In genomic region chr16:11327277-11328171, GRCh38 we compare ENCODE assay signal across 8 cellular contexts. TPM values are rescaled to one million over a fixed set of nuclear protein-coding genes. Genes with fewer than 3 reads are reported as not detected.
DNase-seq lines count a peak whose midpoint lies in the region; ATAC-seq, FAIRE-seq and TF ChIP-seq lines count a peak whose summit lies in the region.

No MANE protein-coding gene starts in this region.

- H3K4me3 ChIP-seq in gastrocnemius medialis: no peak overlapping the region
- no peak overlapping the region for H3K4me3 ChIP-seq in upper lobe of right lung

- H3K27me3 Mint-ChIP-seq in activated CD4-positive, alpha-beta T cell treated with anti-CD3 and anti-CD28 coated beads for 36 hours: no peaks in the 10 kb centered on the region
- no peaks in the 10 kb centered on the region for H3K27me3 Mint-ChIP-seq in activated naive CD8-positive, alpha-beta T cell

- H3K27me3 ChIP-seq in gastrocnemius medialis (no peaks in the 10 kb centered on the region), upper lobe of right lung (no peaks in the 10 kb centered on the region)

- no peak overlapping the region for H3K4me3 Mint-ChIP-seq in activated CD4-positive, alpha-beta T cell treated with anti-CD3 and anti-CD28 coated beads for 36 hours
- peak overlapping the region; percentile 80 for H3K4me3 Mint-ChIP-seq in activated naive CD8-positive, alpha-beta T cell
- H3K4me3 Mint-ChIP-seq in stimulated activated effector memory CD8-positive, alpha-beta T cell treated with anti-CD3 and anti-CD28 coated beads, Interleukin-12 subunit alpha, Interleukin-12 subunit beta, amount 100 ng/mL, for 72 hours: peak overlapping the region; percentile 64

- in situ Hi-C loops in gastrocnemius medialis (cut with MboI; ENCODE audit: low sequenced_read_pairs in 4 of 4): no loop called here

- ATAC-seq in activated CD4-positive, alpha-beta T cell treated with anti-CD3 and anti-CD28 coated beads for 36 hours: no peak
- peak; percentile 54 for ATAC-seq in HG02763 (IDR thresholded peaks at IDR 0.05; ENCODE audit: unreplicated experiment)
- ATAC-seq in stimulated activated effector memory CD8-positive, alpha-beta T cell treated with anti-CD3 and anti-CD28 coated beads, Interleukin-12 subunit alpha, Interleukin-12 subunit beta, amount 100 ng/mL, for 72 hours: peak; percentile 41
- no peak for ATAC-seq in gastrocnemius medialis
- ATAC-seq in upper lobe of right lung: no peak

- peaks cover 51% of the 10 kb centered on the region for H3K4me1 Mint-ChIP-seq in activated CD4-positive, alpha-beta T cell treated with anti-CD3 and anti-CD28 coated beads for 36 hours
- H3K4me1 Mint-ChIP-seq in activated naive CD8-positive, alpha-beta T cell (ENCODE audit: low read depth): peaks cover 46% of the 10 kb centered on the region
- H3K4me1 Mint-ChIP-seq in stimulated activated effector memory CD8-positive, alpha-beta T cell treated with anti-CD3 and anti-CD28 coated beads, Interleukin-12 subunit alpha, Interleukin-12 subunit beta, amount 100 ng/mL, for 72 hours: peaks cover 43% of the 10 kb centered on the region

- intact Hi-C loops in activated CD4-positive, alpha-beta T cell treated with anti-CD3 and anti-CD28 coated beads for 36 hours (cut with DNase I, micrococcal nuclease): loop anchor here (1.0 to 2.0 kb wide), 4 partner anchors 15 to 27 kb away; no protein-coding TSS in a partner anchor
- intact Hi-C loops in gastrocnemius medialis (cut with DNase I; ENCODE audit: low total_unique reads) (no loop called here), upper lobe of right lung (cut with DNase I) (no loop called here)

- POLR2A ChIA-PET in activated CD4-positive, alpha-beta T cell treated with anti-CD3 and anti-CD28 coated beads for 36 hours (lab: Charles Lee): interaction anchor here (1.1 kb wide), 1 partner anchor 30 kb away, joined by 3 read pairs; no protein-coding TSS in a partner anchor

- TF ChIP-seq POLR2A in gastrocnemius medialis (IDR thresholded peaks at IDR 0.05) (no peak), H54 (IDR thresholded peaks at IDR 0.05; ENCODE audit: low read depth, low read length) (no peak)

- peak overlapping the region; percentile 55 for H3K27ac Mint-ChIP-seq in activated CD4-positive, alpha-beta T cell treated with anti-CD3 and anti-CD28 coated beads for 36 hours
- H3K27ac Mint-ChIP-seq in activated naive CD8-positive, alpha-beta T cell: peak overlapping the region; percentile 54
- peak overlapping the region; percentile 5 for H3K27ac Mint-ChIP-seq in stimulated activated effector memory CD8-positive, alpha-beta T cell treated with anti-CD3 and anti-CD28 coated beads, Interleukin-12 subunit alpha, Interleukin-12 subunit beta, amount 100 ng/mL, for 72 hours

- H3K27ac ChIP-seq in gastrocnemius medialis: no peak overlapping the region
- H3K27ac ChIP-seq in upper lobe of right lung: no peak overlapping the region

- peak; percentile 42 for DNase-seq in activated CD4-positive, alpha-beta T cell treated with anti-CD3 and anti-CD28 coated beads for 36 hours
- no peak for DNase-seq in activated CD4-positive, alpha-beta T cell treated with anti-CD3 and anti-CD28 coated beads for 48 hours
- peak in 1 of 2 donors; percentile 66 for DNase-seq in stimulated activated effector memory CD8-positive, alpha-beta T cell treated with anti-CD3 and anti-CD28 coated beads, Interleukin-12 subunit alpha, Interleukin-12 subunit beta, amount 100 ng/mL, for 72 hours (ENCODE audit: low spot score in 2 of 2)
- DNase-seq in gastrocnemius medialis: no peak
- no peak for DNase-seq in upper lobe of right lung
- DNase-seq in H54 (ENCODE audit: insufficient read length, low spot score): no peak

- H3K9me3 Mint-ChIP-seq in activated CD4-positive, alpha-beta T cell treated with anti-CD3 and anti-CD28 coated beads for 36 hours (ENCODE audit: low read depth): no peaks in the 10 kb centered on the region
- H3K9me3 Mint-ChIP-seq in activated naive CD8-positive, alpha-beta T cell (ENCODE audit: low read depth): no peaks in the 10 kb centered on the region
- no peaks in the 10 kb centered on the region for H3K9me3 Mint-ChIP-seq in stimulated activated effector memory CD8-positive, alpha-beta T cell treated with anti-CD3 and anti-CD28 coated beads, Interleukin-12 subunit alpha, Interleukin-12 subunit beta, amount 100 ng/mL, for 72 hours

- H3K4me1 ChIP-seq in gastrocnemius medialis (peaks cover 5 to 7% of the 10 kb centered on the region in 2 donors), upper lobe of right lung (peaks cover 24% of the 10 kb centered on the region)

- CTCF ChIA-PET in activated CD4-positive, alpha-beta T cell treated with anti-CD3 and anti-CD28 coated beads for 36 hours (lab: Charles Lee): interaction anchor here (0.6 to 1.1 kb wide), 3 partner anchors 26 to 35 kb away, joined by 3 read pairs; no protein-coding TSS in a partner anchor

- no peaks in the 10 kb centered on the region for H3K9me3 ChIP-seq in gastrocnemius medialis
- no peaks in the 10 kb centered on the region for H3K9me3 ChIP-seq in upper lobe of right lung

- TF ChIP-seq CTCF in gastrocnemius medialis (IDR thresholded peaks at IDR 0.05 in 4 of 5, conservative IDR thresholded peaks at IDR 0.05 in 1 of 5): no peak
- TF ChIP-seq CTCF in upper lobe of right lung (IDR thresholded peaks at IDR 0.05): no peak

- FAIRE-seq in H54 (lab: Jason Lieb, UNC): no peak

- H3K36me3 ChIP-seq in gastrocnemius medialis (no peaks in the 10 kb centered on the region), upper lobe of right lung (no peaks in the 10 kb centered on the region)

- no peaks in the 10 kb centered on the region for H3K36me3 Mint-ChIP-seq in activated CD4-positive, alpha-beta T cell treated with anti-CD3 and anti-CD28 coated beads for 36 hours (ENCODE audit: low read depth)
- H3K36me3 Mint-ChIP-seq in activated naive CD8-positive, alpha-beta T cell: no peaks in the 10 kb centered on the region
- H3K36me3 Mint-ChIP-seq in stimulated activated effector memory CD8-positive, alpha-beta T cell treated with anti-CD3 and anti-CD28 coated beads, Interleukin-12 subunit alpha, Interleukin-12 subunit beta, amount 100 ng/mL, for 72 hours: peaks cover 6% of the 10 kb centered on the region

RNA-seq across cellular contexts. Expression of gene RMI2, which starts 17.7 kb away (rescaled TPM):
- 10 to 100 TPM; 56.0 to 69.8 TPM for total RNA-seq in activated CD4-positive, alpha-beta T cell treated with anti-CD3 and anti-CD28 coated beads for 36 hours
- under 1 TPM in 2 of 4 donors, not detected in 2; 0.44 to 0.49 TPM for total RNA-seq in gastrocnemius medialis
- total RNA-seq in upper lobe of right lung: 1.2 TPM

RNA-seq across cellular contexts. Expression of gene PRM1, which starts 46.4 kb away (rescaled TPM):
- total RNA-seq in activated CD4-positive, alpha-beta T cell treated with anti-CD3 and anti-CD28 coated beads for 36 hours: not detected
- total RNA-seq in gastrocnemius medialis: not detected
- total RNA-seq in upper lobe of right lung: not detected

RNA-seq across cellular contexts. Expression of gene PRM2, which starts 51.2 kb away (rescaled TPM):
- not detected for total RNA-seq in activated CD4-positive, alpha-beta T cell treated with anti-CD3 and anti-CD28 coated beads for 36 hours
- total RNA-seq in gastrocnemius medialis: not detected
- total RNA-seq in upper lobe of right lung: not detected

RNA-seq across cellular contexts. Expression of gene PRM3, which starts 54.1 kb away (rescaled TPM):
- total RNA-seq in activated CD4-positive, alpha-beta T cell treated with anti-CD3 and anti-CD28 coated beads for 36 hours: not detected
- not detected for total RNA-seq in gastrocnemius medialis
- not detected for total RNA-seq in upper lobe of right lung

RNA-seq across cellular contexts. Expression of gene TNP2, which starts 58.4 kb away (rescaled TPM):
- total RNA-seq in activated CD4-positive, alpha-beta T cell treated with anti-CD3 and anti-CD28 coated beads for 36 hours: not detected
- total RNA-seq in gastrocnemius medialis (not detected), upper lobe of right lung (not detected)

Comparison
In these comparisons a context has a peak if more than half of its experiments do, and no peak if none do; other contexts are left out.
1. ATAC-seq: peak in HG02763 (single experiment) and stimulated activated effector memory CD8-positive, alpha-beta T cell treated with anti-CD3 and anti-CD28 coated beads, Interleukin-12 subunit alpha, Interleukin-12 subunit beta, amount 100 ng/mL, for 72 hours (single experiment); none in activated CD4-positive, alpha-beta T cell treated with anti-CD3 and anti-CD28 coated beads for 36 hours (single experiment), gastrocnemius medialis (0 of 2) and upper lobe of right lung (single experiment).
2. H3K27ac Mint-ChIP-seq: peak in every context shown above with its lines; median percentile 55 in activated CD4-positive, alpha-beta T cell treated with anti-CD3 and anti-CD28 coated beads for 36 hours; 54 in activated naive CD8-positive, alpha-beta T cell; 5 in stimulated activated effector memory CD8-positive, alpha-beta T cell treated with anti-CD3 and anti-CD28 coated beads, Interleukin-12 subunit alpha, Interleukin-12 subunit beta, amount 100 ng/mL, for 72 hours.
3. RNA of gene RMI2, which starts 17.7 kb away (total RNA-seq): 56.0 to 69.8 TPM in activated CD4-positive, alpha-beta T cell treated with anti-CD3 and anti-CD28 coated beads for 36 hours; 1.2 TPM in upper lobe of right lung (single experiment) and 0.44 to 0.49 TPM in gastrocnemius medialis; every median in the first group is over 10 times any median in the second.
4. intact Hi-C loops: an anchor here in activated CD4-positive, alpha-beta T cell treated with anti-CD3 and anti-CD28 coated beads for 36 hours (1.0 to 2.0 kb wide); none called in gastrocnemius medialis and upper lobe of right lung.